ENCODE assay signal across 15 cellular contexts in genomic region chr16:12262454-12263180, GRCh38.
DNase-seq lines count a peak whose midpoint lies in the region; ATAC-seq, FAIRE-seq and TF ChIP-seq lines count a peak whose summit lies in the region.
"Had no signal": no experiment of that assay in that cellular context is flagged by ENCODE, and none has a peak within 500 bp of the region (broad histone marks: within the 10 kb centered on the region; RNA-seq: fewer than 3 reads in every experiment).

No MANE protein-coding gene starts in this region.

- peak; percentile 32 for FAIRE-seq in HepG2 (lab: Jason Lieb, UNC)

- no peak overlapping the region for H3K27ac ChIP-seq in body of pancreas
- peak overlapping the region; percentile 64 for H3K27ac ChIP-seq in HepG2 (ENCODE audit: extremely low read length, insufficient read depth, low read length)
- H3K27ac ChIP-seq: KMS-11, vagina had no signal

- no peaks in the 10 kb centered on the region for H3K27me3 ChIP-seq in body of pancreas
- no peaks in the 10 kb centered on the region for H3K27me3 ChIP-seq in HepG2 (ENCODE audit: control insufficient read depth in 1 of 2, insufficient read depth in 2 of 2, low read length in 2 of 2)
- H3K27me3 ChIP-seq: BE2C, vagina had no signal

- CTCF ChIA-PET in HepG2 (lab: Yijun Ruan, JAX; ENCODE audit: low intra/inter-chr PET ratio, low total read pairs) = interaction anchor here (0.6 kb wide), 1 partner anchor 13 kb away, joined by 3 read pairs; no protein-coding TSS in a partner anchor

- no peak for TF ChIP-seq RAD21 in HepG2 (CRISPR knock-in tag; IDR thresholded peaks at IDR 0.05)

- POLR2A ChIA-PET in HepG2 (lab: Yijun Ruan, JAX) = interaction anchor here (0.7 to 3.9 kb wide), 11 partner anchors 12 to 286 kb away, joined by 3 to 88 read pairs (median 6); partner anchors contain the start of gene SNX29

- TF ChIP-seq EP300 in HepG2 (IDR thresholded peaks at IDR 0.05; ENCODE audit: low read depth in 2 of 2, low read length in 2 of 2) (peak in 1 of 2 experiments; percentile 25; a peak in 1 of 4 replicates), HepG2 (CRISPR knock-in tag; IDR thresholded peaks at IDR 0.05; ENCODE audit: borderline replicate concordance) (no peak)

- no peaks in the 10 kb centered on the region for H4K20me1 ChIP-seq in HepG2 (ENCODE audit: insufficient read depth, low read length)

- intact Hi-C loops in body of pancreas (cut with DNase I) = no loop called here
- intact Hi-C loops in HepG2 (cut with micrococcal nuclease; ENCODE audit: unreplicated experiment) = loop anchor here (1.0 kb wide), 1 partner anchor 27 kb away; no protein-coding TSS in a partner anchor

- 72% methylated on average over 13 of the region's 13 CpGs for WGBS in body of pancreas, 2 donors
- WGBS in HepG2 (ENCODE audit: low lambda C conversion rate) = 2% methylated on average over 13 of the region's 13 CpGs

- H2AFZ ChIP-seq in HepG2 (ENCODE audit: low read length) = peak overlapping the region; percentile 8

- peaks cover 14% of the 10 kb centered on the region for H3K4me1 ChIP-seq in body of pancreas
- peaks cover 82% of the 10 kb centered on the region for H3K4me1 ChIP-seq in HepG2 (ENCODE audit: insufficient read depth, low read length)
- H3K4me1 ChIP-seq: BE2C had no signal

- DNase-seq in ACHN (peak; percentile 50), LNCaP clone FGC (ENCODE audit: low read depth) (peak; percentile 76), body of pancreas (peak; percentile 26 to 65 (median 54)), HepG2 (ENCODE audit: low spot score) (peak; percentile 77), T-helper 1 cell (no peak), SW 1271 (lab: John Stamatoyannopoulos, UW) (no peak), islet precursor cell (no peak)
- DNase-seq in stimulated activated CD4-positive, alpha-beta T cell treated with anti-CD3 and anti-CD28 coated beads, Interleukin-4, amount 100 ng/mL, for 4 hours = no peak
- DNase-seq: activated naive CD4-positive, alpha-beta T cell; BE2C; cerebellar nuclear complex; NCI-H2171; stimulated activated CD4-positive, alpha-beta T cell treated with anti-CD3 and anti-CD28 coated beads, Interleukin-12 subunit alpha, Interleukin-12 subunit beta, amount 100 ng/mL, for 4 hours had no signal

- TF ChIP-seq CTCF in LNCaP clone FGC (IDR thresholded peaks at IDR 0.05; ENCODE audit: control insufficient read depth, extremely low read depth, insufficient read depth) (no peak), body of pancreas (IDR thresholded peaks at IDR 0.05) (no peak), HepG2 (CRISPR knock-in tag; IDR thresholded peaks at IDR 0.05) (no peak)

- BruUV-seq in HepG2 (replicated peaks; lab: Mats Ljungman, UMichigan) = no TSS peak

- H3K36me3 ChIP-seq in body of pancreas (replicated peaks in 1 of 2; ENCODE audit: insufficient read depth in 1 of 2, low read depth in 2 of 2) = no peaks in the 10 kb centered on the region
- H3K36me3 ChIP-seq in HepG2 (replicated peaks in 1 of 2; ENCODE audit: control insufficient read depth in 1 of 2, insufficient read depth in 2 of 2, low read length in 2 of 2) = no peaks in the 10 kb centered on the region
- H3K36me3 ChIP-seq: BE2C, vagina had no signal

- H3K9ac ChIP-seq in HepG2 (ENCODE audit: insufficient read depth, low read depth, low read length) = peak overlapping the region; percentile 12; the same call in 1 of the 2 replicates
- H3K9ac ChIP-seq: KMS-11 had no signal

- peak overlapping the region; percentile 66 for H3K4me2 ChIP-seq in HepG2 (ENCODE audit: low read depth, low read length)
- H3K4me2 ChIP-seq: KMS-11 had no signal

- no peaks in the 10 kb centered on the region for H3K9me3 ChIP-seq in body of pancreas
- H3K9me3 ChIP-seq in HepG2 (ENCODE audit: low read length) = no peaks in the 10 kb centered on the region
- H3K9me3 ChIP-seq: BE2C, vagina had no signal

- ATAC-seq in body of pancreas = peak; percentile 18
- ATAC-seq in HepG2 = peak; percentile 39

- H3K4me3 ChIP-seq in LNCaP clone FGC (ENCODE audit: low read depth, low read length) (no peak overlapping the region), body of pancreas (no peak overlapping the region), HepG2 (replicated peaks in 1 of 3; ENCODE audit: insufficient read depth in 1 of 3, low read depth in 2 of 3, low read length in 3 of 3) (peak overlapping the region; percentile 4 to 49 (median 21))
- H3K4me3 ChIP-seq: vagina had no signal

- TF ChIP-seq POLR2A in body of pancreas (IDR thresholded peaks at IDR 0.05) (no peak), HepG2 (IDR thresholded peaks at IDR 0.05; ENCODE audit: insufficient read depth in 1 of 2, low read depth in 2 of 2, low read length in 2 of 2) (no peak)

- H3K79me2 ChIP-seq in HepG2 (ENCODE audit: insufficient read depth, low read length) = no peaks in the 10 kb centered on the region

- in situ Hi-C loops in ACHN (cut with HindIII; ENCODE audit: low pct_ligation_motif_present, low pct_unique_long_range_greater_than_20kb, low sequenced_read_pairs) = no loop called here
- in situ Hi-C loops in HepG2 (cut with HindIII; ENCODE audit: extremely low pct_ligation_motif_present, low pct_unique_long_range_greater_than_20kb) = loop anchor here (5.0 kb wide), 1 partner anchor 35 kb away; no protein-coding TSS in a partner anchor

TF ChIP-seq in HepG2, 621 proteins besides CTCF, POLR2A, EP300 and RAD21 (continues in another document):
- TF ChIP-seq ZKSCAN1 (IDR thresholded peaks at IDR 0.05; ENCODE audit: low read length) (0 out of 2 replicates have a peak, but pooled peaks have one; percentile 27), EED (CRISPR knock-in tag; IDR thresholded peaks at IDR 0.05) (no peak), ZBTB25 (CRISPR knock-in tag; IDR thresholded peaks at IDR 0.05) (peak; percentile 39; the same call in 1 of the 2 replicates), FOXA1 (IDR thresholded peaks at IDR 0.05) (no peak), FOXA1 (CRISPR knock-in tag; IDR thresholded peaks at IDR 0.05) (peak; percentile 23; the same call in 1 of the 2 replicates), TERF1 (CRISPR knock-in tag; IDR thresholded peaks at IDR 0.05) (no peak), CREBL2 (CRISPR knock-in tag; IDR thresholded peaks at IDR 0.05; ENCODE audit: borderline replicate concordance) (no peak), HES4 (CRISPR knock-in tag; IDR thresholded peaks at IDR 0.05; ENCODE audit: borderline replicate concordance) (no peak), ZNF710 (CRISPR knock-in tag; IDR thresholded peaks at IDR 0.05; ENCODE audit: borderline replicate concordance) (peak; percentile 90)

Comparison
In these comparisons a context has a peak if more than half of its experiments do, and no peak if none do; other contexts are left out.
1. DNase-seq: peak in ACHN (single experiment), LNCaP clone FGC (single experiment), body of pancreas (4 of 4) and HepG2 (single experiment); none in T-helper 1 cell (0 of 5), SW 1271 (0 of 2), stimulated activated CD4-positive, alpha-beta T cell treated with anti-CD3 and anti-CD28 coated beads, Interleukin-4, amount 100 ng/mL, for 4 hours (0 of 2) and islet precursor cell (single experiment).
2. H3K4me3 ChIP-seq: peak in HepG2 (3 of 3); none in LNCaP clone FGC (single experiment) and body of pancreas (0 of 2).